ENCODE assay signal across 28 cellular contexts in genomic region chr12:700061-700460, GRCh38. TPM values are rescaled to one million over a fixed set of nuclear protein-coding genes. Genes with fewer than 3 reads are reported as not detected.
DNase-seq lines count a peak whose midpoint lies in the region; ATAC-seq, FAIRE-seq and TF ChIP-seq lines count a peak whose summit lies in the region.
"Had no signal": no experiment of that assay in that cellular context is flagged by ENCODE, and none has a peak within 500 bp of the region (broad histone marks: within the 10 kb centered on the region; RNA-seq: fewer than 3 reads in every experiment).

No MANE protein-coding gene starts in this region.

- H4K91ac ChIP-seq in H9 (ENCODE audit: insufficient read length, low read depth, low read length), result no peak overlapping the region

- H4K8ac ChIP-seq in H9 (replicated peaks; ENCODE audit: insufficient read length, low read depth, low read length), result no peak overlapping the region

- H2BK12ac ChIP-seq in H9 (ENCODE audit: insufficient read length, low read depth, low read length), result no peak overlapping the region

- WGBS in H9 (ENCODE audit: extremely low coverage, insufficient read length, low lambda C conversion rate), result no CpG with 5 or more reads among the region's 4 CpGs
- WGBS in HepG2 (ENCODE audit: low lambda C conversion rate), result 20% methylated on average over 4 of the region's 4 CpGs

- H3T11ph ChIP-seq in H9 (ENCODE audit: low read length), result no peak overlapping the region

- H3K27ac Mint-ChIP-seq in H9, result no peak overlapping the region
- peak overlapping the region in 4 of 9 donors; percentile 31 to 65 (median 57) for H3K27ac Mint-ChIP-seq in naive thymus-derived CD4-positive, alpha-beta T cell
- H3K27ac Mint-ChIP-seq: activated CD4-positive, alpha-beta T cell treated with anti-CD3 and anti-CD28 coated beads, Interleukin-2, amount 10 ng/mL, durations not matched to agents 24 days and 14 days; immature natural killer cell; stimulated activated naive CD8-positive, alpha-beta T cell treated with anti-CD3 and anti-CD28 coated beads, Interleukin-15, Interleukin-2, amounts not matched to agents 100 ng/mL and 50 ng/mL, for 24 hours had no signal

- H2AK5ac ChIP-seq in H9 (ENCODE audit: insufficient read length, low read length), result no peak overlapping the region

- H3K9ac ChIP-seq in H9 (ENCODE audit: extremely low read depth, insufficient read length, low read length), result no peak overlapping the region
- H3K9ac ChIP-seq in HepG2 (ENCODE audit: insufficient read depth, low read depth, low read length), result no peak overlapping the region
- H3K9ac ChIP-seq: BLaER1 had no signal

- in situ Hi-C loops in HepG2 (cut with HindIII; ENCODE audit: extremely low pct_ligation_motif_present, low pct_unique_long_range_greater_than_20kb), result no loop called here

- H2BK5ac ChIP-seq in H9 (ENCODE audit: insufficient read length, low read length), result no peak overlapping the region

- POLR2A ChIA-PET in HepG2 (lab: Yijun Ruan, JAX), result no interaction called here
- POLR2A ChIA-PET in naive thymus-derived CD4-positive, alpha-beta T cell (lab: Charles Lee), result interaction anchor here (0.6 to 1.8 kb wide), 3 partner anchors 15 to 30 kb away, joined by 3 to 5 read pairs (median 4); no protein-coding TSS in a partner anchor
- POLR2A ChIA-PET in A673 (lab: Charles Lee; ENCODE audit: low non-redundant PET), result no interaction called here

- H3K9me3 Mint-ChIP-seq in H9, result peaks cover 17 to 21% of the 10 kb centered on the region in 2 experiments
- peaks cover 0 to 24% (median 10%) of the 10 kb centered on the region in 11 donors for H3K9me3 Mint-ChIP-seq in naive thymus-derived CD4-positive, alpha-beta T cell

- H3K23me2 ChIP-seq in H9 (ENCODE audit: insufficient read length, low read depth, low read length, poor library complexity, severe bottlenecking), result no peaks in the 10 kb centered on the region

- H3K79me2 ChIP-seq in H9 (ENCODE audit: insufficient read depth, low read length), result no peaks in the 10 kb centered on the region
- H3K79me2 ChIP-seq in HepG2 (ENCODE audit: insufficient read depth, low read length), result no peaks in the 10 kb centered on the region

- H2BK15ac ChIP-seq in H9 (ENCODE audit: low read depth, low read length), result no peak overlapping the region

- H2BK120ac ChIP-seq in H9 (ENCODE audit: low read depth, low read length, poor library complexity, severe bottlenecking), result no peak overlapping the region

- H3K4me1 ChIP-seq in H9 (ENCODE audit: insufficient read depth, low read length), result peaks cover 2% of the 10 kb centered on the region; the same call in 1 of the 2 replicates
- H3K4me1 ChIP-seq in HepG2 (ENCODE audit: insufficient read depth, low read length), result peaks cover 48% of the 10 kb centered on the region
- H3K4me1 ChIP-seq in naive thymus-derived CD4-positive, alpha-beta T cell (ENCODE audit: control insufficient read depth in 2 of 2, insufficient read depth in 2 of 2, low read length in 2 of 2), result peaks cover 11 to 17% of the 10 kb centered on the region in 2 donors
- H3K4me1 ChIP-seq in A673 (ENCODE audit: insufficient read depth, low read length, poor library complexity, severe bottlenecking), result no peaks in the 10 kb centered on the region
- H3K4me1 ChIP-seq: right atrium auricular region, SJSA1, thyroid gland, vagina had no signal

- H3K4me3 ChIP-seq in HepG2 (replicated peaks in 1 of 3; ENCODE audit: insufficient read depth in 1 of 3, low read depth in 2 of 3, low read length in 3 of 3), result no peak overlapping the region
- no peak overlapping the region for H3K4me3 ChIP-seq in naive thymus-derived CD4-positive, alpha-beta T cell (ENCODE audit: low read length)
- no peak overlapping the region for H3K4me3 ChIP-seq in A673 (ENCODE audit: low read depth, low read length, poor library complexity, severe bottlenecking)
- H3K4me3 ChIP-seq: BLaER1, right atrium auricular region, SJSA1, spleen, thyroid gland, vagina had no signal

- H3K4me3 Mint-ChIP-seq in H9, result no peak overlapping the region
- peak overlapping the region in 1 of 10 donors; percentile 18 for H3K4me3 Mint-ChIP-seq in naive thymus-derived CD4-positive, alpha-beta T cell
- H3K4me3 Mint-ChIP-seq: activated CD4-positive, alpha-beta T cell treated with anti-CD3 and anti-CD28 coated beads, Interleukin-2, amount 10 ng/mL, durations not matched to agents 24 days and 14 days; activated T-cell treated with anti-CD3 and anti-CD28 coated beads, Interleukin-2, amount 50 U/mL, for 4 hours; immature natural killer cell; stimulated activated naive CD8-positive, alpha-beta T cell treated with anti-CD3 and anti-CD28 coated beads, Interleukin-15, Interleukin-2, amounts not matched to agents 100 ng/mL and 50 ng/mL, for 24 hours had no signal

- TF ChIP-seq CTCF in H9 (conservative IDR thresholded peaks at IDR 0.05) (peak; percentile 51; the same call in 2 of the 3 replicates), HepG2 (CRISPR knock-in tag; IDR thresholded peaks at IDR 0.05) (peak; percentile 44), A673 (conservative IDR thresholded peaks at IDR 0.05; ENCODE audit: low read depth, low read length) (no peak)

- H3K4me2 ChIP-seq in H9 (ENCODE audit: insufficient read depth, insufficient read length, low read length), result no peak overlapping the region
- H3K4me2 ChIP-seq in HepG2 (ENCODE audit: low read depth, low read length), result peak overlapping the region; percentile 13; the same call in 1 of the 2 replicates
- H3K4me2 ChIP-seq: BLaER1 had no signal

- no peak overlapping the region for H3K18ac ChIP-seq in H9 (ENCODE audit: insufficient read length, low read depth, low read length)

- H2BK20ac ChIP-seq in H9 (ENCODE audit: low read depth, low read length, poor library complexity, severe bottlenecking), result no peak overlapping the region

- TF ChIP-seq POLR2A in HepG2 (IDR thresholded peaks at IDR 0.05; ENCODE audit: insufficient read depth in 1 of 2, low read depth in 2 of 2, low read length in 2 of 2), result no peak

- H3K9me3 ChIP-seq in H9 (ENCODE audit: control insufficient read depth, low read depth, low read length) (no peaks in the 10 kb centered on the region), HepG2 (ENCODE audit: low read length) (peaks cover 11% of the 10 kb centered on the region), A673 (ENCODE audit: low read depth, low read length, poor library complexity, severe bottlenecking) (peaks cover 9% of the 10 kb centered on the region)
- peaks cover 0 to 11% (median 7%) of the 10 kb centered on the region in 3 experiments for H3K9me3 ChIP-seq in naive thymus-derived CD4-positive, alpha-beta T cell (ENCODE audit: control insufficient read depth in 2 of 3, low read length in 3 of 3)
- H3K9me3 ChIP-seq: thyroid gland, vagina had no signal

- H3K27ac ChIP-seq in H9 (ENCODE audit: insufficient read length, low read depth, low read length) (no peak overlapping the region), caudate nucleus (ENCODE audit: low read depth, low read length) (peak overlapping the region; percentile 92), HepG2 (ENCODE audit: extremely low read length, insufficient read depth, low read length) (no peak overlapping the region), substantia nigra (ENCODE audit: low read depth, low read length, poor library complexity, severe bottlenecking) (peak overlapping the region; percentile 92), A673 (ENCODE audit: low read depth, low read length, poor library complexity, severe bottlenecking) (no peak overlapping the region)
- H3K27ac ChIP-seq in naive thymus-derived CD4-positive, alpha-beta T cell (ENCODE audit: low read depth, low read length), result no peak overlapping the region
- H3K27ac ChIP-seq: BLaER1, epithelial cell of prostate, right atrium auricular region, SJSA1, spleen, thyroid gland, vagina had no signal

- no peak for TF ChIP-seq RAD21 in HepG2 (CRISPR knock-in tag; IDR thresholded peaks at IDR 0.05)

- no peaks in the 10 kb centered on the region for H3K79me1 ChIP-seq in H9 (ENCODE audit: insufficient read depth, low read depth, low read length, poor library complexity, severe bottlenecking)

- H3K36me3 ChIP-seq in HepG2 (replicated peaks in 1 of 2; ENCODE audit: control insufficient read depth in 1 of 2, insufficient read depth in 2 of 2, low read length in 2 of 2) (no peaks in the 10 kb centered on the region), A673 (ENCODE audit: insufficient read depth, low read length, poor library complexity, severe bottlenecking) (no peaks in the 10 kb centered on the region)
- H3K36me3 ChIP-seq in naive thymus-derived CD4-positive, alpha-beta T cell (ENCODE audit: control insufficient read depth in 2 of 3, insufficient read depth in 3 of 3, low read length in 3 of 3), result no peaks in the 10 kb centered on the region
- H3K36me3 ChIP-seq: BLaER1, right atrium auricular region, SJSA1, spleen, thyroid gland, vagina had no signal

- H3K36me3 Mint-ChIP-seq in H9 (ENCODE audit: insufficient read depth in 1 of 3, low read depth in 3 of 3), result peaks cover 10 to 20% (median 16%) of the 10 kb centered on the region in 3 experiments
- H3K36me3 Mint-ChIP-seq in naive thymus-derived CD4-positive, alpha-beta T cell, result peaks cover 0 to 24% (median 5%) of the 10 kb centered on the region in 5 donors

- no peak for FAIRE-seq in HepG2 (lab: Jason Lieb, UNC)
- FAIRE-seq: GM12892 had no signal

- TF ChIP-seq EP300 in HepG2 (IDR thresholded peaks at IDR 0.05; ENCODE audit: low read depth in 2 of 2, low read length in 2 of 2) (no peak), HepG2 (CRISPR knock-in tag; IDR thresholded peaks at IDR 0.05; ENCODE audit: borderline replicate concordance) (no peak)

- H3K27me3 Mint-ChIP-seq in H9 (ENCODE audit: low read depth), result no peaks in the 10 kb centered on the region; the same call in 1 of the 2 replicates
- no peaks in the 10 kb centered on the region for H3K27me3 Mint-ChIP-seq in naive thymus-derived CD4-positive, alpha-beta T cell
- H3K27me3 Mint-ChIP-seq: activated CD4-positive, alpha-beta T cell treated with anti-CD3 and anti-CD28 coated beads, Interleukin-2, amount 10 ng/mL, durations not matched to agents 24 days and 14 days; stimulated activated naive CD8-positive, alpha-beta T cell treated with anti-CD3 and anti-CD28 coated beads, Interleukin-15, Interleukin-2, amounts not matched to agents 100 ng/mL and 50 ng/mL, for 24 hours had no signal

- H3K56ac ChIP-seq in H9 (ENCODE audit: insufficient read length, low read depth, low read length), result no peak overlapping the region

- CTCF ChIA-PET in HepG2 (lab: Yijun Ruan, JAX; ENCODE audit: low intra/inter-chr PET ratio, low total read pairs) (no interaction called here), A673 (lab: Charles Lee) (no interaction called here)
- CTCF ChIA-PET in naive thymus-derived CD4-positive, alpha-beta T cell (lab: Charles Lee), result no interaction called here

- peaks cover 25% of the 10 kb centered on the region in 2 experiments for H3K4me1 Mint-ChIP-seq in H9
- peaks cover 18 to 62% (median 50%) of the 10 kb centered on the region in 7 donors for H3K4me1 Mint-ChIP-seq in naive thymus-derived CD4-positive, alpha-beta T cell

- H3K4ac ChIP-seq in H9 (ENCODE audit: low read depth, low read length), result no peak overlapping the region

- no peak overlapping the region for H3K14ac ChIP-seq in H9 (ENCODE audit: insufficient read depth, low read length)

- H3K23ac ChIP-seq in H9 (ENCODE audit: insufficient read length, low read depth, low read length), result no peak overlapping the region

- BruUV-seq in HepG2 (replicated peaks; lab: Mats Ljungman, UMichigan), result no TSS peak
- no TSS peak for BruUV-seq in A673 (replicated peaks; lab: Mats Ljungman, UMichigan)

- DNase-seq in H9 (no peak), caudate nucleus (lab: John Stamatoyannopoulos, UW) (peak in 2 of 61 donors; percentile 8 to 9), HepG2 (ENCODE audit: low spot score) (peak; percentile 20), substantia nigra (lab: John Stamatoyannopoulos, UW) (peak in 2 of 49 donors; percentile 12 to 21), A673 (ENCODE audit: low spot score) (no peak)
- no peak for DNase-seq in naive thymus-derived CD4-positive, alpha-beta T cell
- DNase-seq in activated CD4-positive, alpha-beta T cell treated with anti-CD3 and anti-CD28 coated beads, Interleukin-2, amount 50 U/mL, for 1 hour, result no peak
- DNase-seq: activated CD4-positive, alpha-beta T cell treated with anti-CD3 and anti-CD28 coated beads, Interleukin-2, amount 10 ng/mL, durations not matched to agents 24 days and 14 days; activated T-cell treated with anti-CD3 and anti-CD28 coated beads, Interleukin-2, amount 50 U/mL, for 4 hours; central memory CD4-positive, alpha-beta T cell; DMS153; immature natural killer cell; Kasumi-1; left colon; NCI-H146; NCI-H82; spleen; stimulated activated CD8-positive, alpha-beta memory T cell treated with anti-CD3 and anti-CD28 coated beads, Interleukin-4, amount 100 ng/mL, for 48 hours; thyroid gland had no signal

- H3K27me3 ChIP-seq in H9 (ENCODE audit: insufficient read depth, low read length) (no peaks in the 10 kb centered on the region), HepG2 (ENCODE audit: control insufficient read depth in 1 of 2, insufficient read depth in 2 of 2, low read length in 2 of 2) (peaks cover 0 to 18% of the 10 kb centered on the region in 2 experiments; a peak in 2 of 5 replicates), A673 (replicated peaks; ENCODE audit: insufficient read depth, low read depth, low read length, poor library complexity) (no peaks in the 10 kb centered on the region)
- no peaks in the 10 kb centered on the region for H3K27me3 ChIP-seq in naive thymus-derived CD4-positive, alpha-beta T cell (ENCODE audit: control insufficient read depth in 2 of 2, insufficient read depth in 2 of 2, low read length in 2 of 2)
- H3K27me3 ChIP-seq: BLaER1, right atrium auricular region, SJSA1, spleen, thyroid gland, vagina had no signal

- H4K20me1 ChIP-seq in H9 (ENCODE audit: control insufficient read depth, insufficient read depth, insufficient read length), result no peaks in the 10 kb centered on the region
- H4K20me1 ChIP-seq in HepG2 (ENCODE audit: insufficient read depth, low read length), result no peaks in the 10 kb centered on the region
- H4K20me1 ChIP-seq: BLaER1 had no signal

- intact Hi-C loops in HepG2 (cut with micrococcal nuclease; ENCODE audit: unreplicated experiment), result no loop called here
- intact Hi-C loops in naive thymus-derived CD4-positive, alpha-beta T cell (cut with micrococcal nuclease), result no loop called here
- intact Hi-C loops in A673 (cut with micrococcal nuclease; ENCODE audit: unreplicated experiment), result no loop called here

- peak; percentile 92 for ATAC-seq in HepG2
- no peak for ATAC-seq in naive thymus-derived CD4-positive, alpha-beta T cell
- ATAC-seq: activated T-cell treated with anti-CD3 and anti-CD28 coated beads, Interleukin-2, amount 50 U/mL, for 4 hours; left colon had no signal

- H4K5ac ChIP-seq in H9 (ENCODE audit: insufficient read length, low read depth, low read length), result no peak overlapping the region

- H2AFZ ChIP-seq in H9 (ENCODE audit: low read length), result no peak overlapping the region
- no peak overlapping the region for H2AFZ ChIP-seq in HepG2 (ENCODE audit: low read length)

RNA-seq across cellular contexts. Expression of gene NINJ2, which starts 36.8 kb away (rescaled TPM):
- total RNA-seq in H9 (2021), result 0.24 and 0.77 TPM in 2 replicates
- 0.62 and 0.94 TPM in 2 replicates for total RNA-seq in HepG2 (2016; rRNA removed; fragmentation: Illumina TruSeq; extraction: Trizol)
- 0.51 TPM in 1 of 2 replicates, not detected in the other for total RNA-seq in HepG2 (2016; cell fraction: cytosol; rRNA removed; fragmentation: Illumina TruSeq; extraction: Trizol; ENCODE audit: low read depth)
- 0.34 and 0.56 TPM in 2 replicates for total RNA-seq in HepG2 (2016; cell fraction: insoluble cytoplasmic fraction; rRNA removed; fragmentation: Illumina TruSeq; extraction: Trizol)
- total RNA-seq in HepG2 (2016; cell fraction: membrane; rRNA removed; fragmentation: Illumina TruSeq; extraction: Trizol), result 0.31 and 0.34 TPM in 2 replicates
- total RNA-seq in HepG2 (2016; cell fraction: nucleus; rRNA removed; fragmentation: Illumina TruSeq; extraction: Trizol), result 1.0 TPM in 1 of 2 replicates, not detected in the other
- polyA plus RNA-seq in HepG2 (2011; rRNA removed), result 3.8 and 5.4 TPM in 2 replicates
- polyA plus RNA-seq in HepG2 (2011; cell fraction: cytosol; rRNA removed), result 5.5 and 5.9 TPM in 2 replicates
- polyA plus RNA-seq in HepG2 (2011; cell fraction: nucleus; rRNA removed), result 3.4 and 3.9 TPM in 2 replicates
- 4.9 and 6.3 TPM in 2 replicates for polyA plus RNA-seq in HepG2 (2012)
- 0.87 and 0.95 TPM in 2 replicates for polyA plus RNA-seq in HepG2 (2016; cell fraction: cytosol; fragmentation: Illumina TruSeq; extraction: Trizol; ENCODE audit: low read depth)
- polyA plus RNA-seq in HepG2 (2016; cell fraction: insoluble cytoplasmic fraction; fragmentation: Illumina TruSeq; extraction: Trizol; ENCODE audit: low read depth), result 0.94 and 1.3 TPM in 2 replicates
- polyA plus RNA-seq in HepG2 (2016; cell fraction: membrane; fragmentation: Illumina TruSeq; extraction: Trizol; ENCODE audit: low read depth), result 0.98 and 1.2 TPM in 2 replicates
- polyA plus RNA-seq in HepG2 (2016; cell fraction: nucleus; fragmentation: Illumina TruSeq; extraction: Trizol; ENCODE audit: insufficient read depth, low read depth), result 0.83 TPM in 2 replicates
- polyA minus RNA-seq in HepG2 (2011; rRNA and poly(A)+ RNA removed; ENCODE audit: low replicate concordance), result 7.4 and 19.5 TPM in 2 replicates
- polyA minus RNA-seq in HepG2 (2011; cell fraction: cytosol; rRNA and poly(A)+ RNA removed), result 1.1 and 2.0 TPM in 2 replicates
- polyA minus RNA-seq in HepG2 (2011; cell fraction: nucleus; rRNA and poly(A)+ RNA removed), result 0.64 and 1.6 TPM in 2 replicates
- total RNA-seq in naive thymus-derived CD4-positive, alpha-beta T cell, result 10 to 100 TPM in 1 of 5 experiments, 1 to 10 TPM in 3, under 1 TPM in 1; 0.84 to 11.2 (median 2.1) TPM
- polyA plus RNA-seq in naive thymus-derived CD4-positive, alpha-beta T cell, result 10 to 100 TPM in 1 of 2 donors, 1 to 10 TPM in 1; 8.8 to 10.0 TPM
- total RNA-seq in A673 (2021), result 0.42 TPM in 1 of 2 replicates, not detected in the other
- total RNA-seq: SJSA1 had no signal
- polyA plus RNA-seq: AG04450, neural cell had no signal

RNA-seq across cellular contexts. Expression of gene WNK1, which starts 52.3 kb away (rescaled TPM):
- total RNA-seq in H9 (2021), result 110 and 117 TPM in 2 replicates
- 31.1 and 55.4 TPM in 2 replicates for total RNA-seq in HepG2 (2016; rRNA removed; fragmentation: Illumina TruSeq; extraction: Trizol)
- 6.9 and 7.5 TPM in 2 replicates for total RNA-seq in HepG2 (2016; cell fraction: cytosol; rRNA removed; fragmentation: Illumina TruSeq; extraction: Trizol; ENCODE audit: low read depth)
- 30.0 and 49.7 TPM in 2 replicates for total RNA-seq in HepG2 (2016; cell fraction: insoluble cytoplasmic fraction; rRNA removed; fragmentation: Illumina TruSeq; extraction: Trizol)
- total RNA-seq in HepG2 (2016; cell fraction: membrane; rRNA removed; fragmentation: Illumina TruSeq; extraction: Trizol), result 13.9 and 14.6 TPM in 2 replicates
- 64.2 and 67.8 TPM in 2 replicates for total RNA-seq in HepG2 (2016; cell fraction: nucleus; rRNA removed; fragmentation: Illumina TruSeq; extraction: Trizol)
- polyA plus RNA-seq in HepG2 (2011; rRNA removed), result 54.8 and 63.6 TPM in 2 replicates
- polyA plus RNA-seq in HepG2 (2011; cell fraction: cytosol; rRNA removed), result 42.4 and 52.8 TPM in 2 replicates
- polyA plus RNA-seq in HepG2 (2011; cell fraction: nucleus; rRNA removed), result 73.1 and 75.6 TPM in 2 replicates
- polyA plus RNA-seq in HepG2 (2012), result 62.3 and 73.2 TPM in 2 replicates
- polyA plus RNA-seq in HepG2 (2016; cell fraction: cytosol; fragmentation: Illumina TruSeq; extraction: Trizol; ENCODE audit: low read depth), result 0.92 and 0.94 TPM in 2 replicates
- polyA plus RNA-seq in HepG2 (2016; cell fraction: insoluble cytoplasmic fraction; fragmentation: Illumina TruSeq; extraction: Trizol; ENCODE audit: low read depth), result 35.7 and 39.9 TPM in 2 replicates
- 2.2 and 4.7 TPM in 2 replicates for polyA plus RNA-seq in HepG2 (2016; cell fraction: membrane; fragmentation: Illumina TruSeq; extraction: Trizol; ENCODE audit: low read depth)
- 39.9 and 51.6 TPM in 2 replicates for polyA plus RNA-seq in HepG2 (2016; cell fraction: nucleus; fragmentation: Illumina TruSeq; extraction: Trizol; ENCODE audit: insufficient read depth, low read depth)
- 231 and 292 TPM in 2 replicates for polyA minus RNA-seq in HepG2 (2011; rRNA and poly(A)+ RNA removed; ENCODE audit: low replicate concordance)
- 157 and 213 TPM in 2 replicates for polyA minus RNA-seq in HepG2 (2011; cell fraction: cytosol; rRNA and poly(A)+ RNA removed)
- 269 and 312 TPM in 2 replicates for polyA minus RNA-seq in HepG2 (2011; cell fraction: nucleus; rRNA and poly(A)+ RNA removed)
- 100 to 1,000 TPM; 147 to 200 (median 169) TPM for total RNA-seq in naive thymus-derived CD4-positive, alpha-beta T cell
- polyA plus RNA-seq in naive thymus-derived CD4-positive, alpha-beta T cell, result 10 to 100 TPM; 22.9 to 44.0 TPM
- total RNA-seq in A673 (2021), result 155 and 161 TPM in 2 replicates

Comparison
In these comparisons a context has a peak if more than half of its experiments do, and no peak if none do; other contexts are left out.
1. H3K27ac ChIP-seq: peak in caudate nucleus (single experiment) and substantia nigra (single experiment); none in H9 (single experiment), HepG2 (single experiment), naive thymus-derived CD4-positive, alpha-beta T cell (single experiment) and A673 (single experiment).